8 cellular contexts compared by ENCODE assay signal in genomic region chr1:20485527-20486456, GRCh38. TPM values are rescaled to one million over a fixed set of nuclear protein-coding genes. Genes with fewer than 3 reads are reported as not detected.
DNase-seq lines count a peak whose midpoint lies in the region; ATAC-seq and TF ChIP-seq lines count a peak whose summit lies in the region.

Gene CAMK2N1 (minus strand): TSS chr1:20486210. CDS start chr1:20485379, 831 bp downstream.

- H3K9me3 Mint-ChIP-seq in HFFc6 (no peaks in the 10 kb centered on the region), brain (peaks cover 0 to 3% (median 0%) of the 10 kb centered on the region in 5 experiments)

- H3K36me3 Mint-ChIP-seq in HFFc6 (ENCODE audit: low read depth) (peaks cover 13% of the 10 kb centered on the region), brain (peaks cover 6% of the 10 kb centered on the region)

- H3K27me3 ChIP-seq in iPS DF 6.9 (ENCODE audit: control insufficient read depth, insufficient read depth, low read length) = peaks cover 15% of the 10 kb centered on the region

- H3K27ac Mint-ChIP-seq in HFFc6 (peak within 1 kb of the TSS; percentile 84), brain (peak within 1 kb of the TSS; percentile 81 to 100 (median 99))

- H3K36me3 ChIP-seq in iPS DF 6.9 (ENCODE audit: control insufficient read depth, insufficient read depth, low read length) = no peaks in the 10 kb centered on the region

- H3K27me3 Mint-ChIP-seq in HFFc6 (ENCODE audit: insufficient read depth) = peaks cover 4% of the 10 kb centered on the region
- peaks cover 28% of the 10 kb centered on the region for H3K27me3 Mint-ChIP-seq in brain

- H3K4me1 ChIP-seq in iPS DF 6.9 (ENCODE audit: control insufficient read depth, insufficient read depth, low read length) = peaks cover 2% of the 10 kb centered on the region

- CTCF ChIA-PET in AG04449 (lab: Yijun Ruan, JAX) = interaction anchor here (1.1 to 11.5 kb wide), 7 partner anchors 8 to 568 kb away, joined by 3 to 202 read pairs (median 13); no protein-coding TSS in a partner anchor

- no peak within 1 kb of the TSS for H3K27ac ChIP-seq in iPS DF 6.9 (ENCODE audit: low read length)

- H3K4me3 ChIP-seq in AG04449 (ENCODE audit: low read depth, low read length) = peak within 1 kb of the TSS; percentile 70
- peak within 1 kb of the TSS; percentile 80 for H3K4me3 ChIP-seq in iPS DF 6.9 (ENCODE audit: low read length)

- H3K4me3 Mint-ChIP-seq in HFFc6 (peak within 1 kb of the TSS; percentile 97), brain (peak within 1 kb of the TSS; percentile 96 to 99 (median 98))

- POLR2A ChIA-PET in AG04449 (lab: Yijun Ruan, JAX) = interaction anchor here (0.6 to 1.2 kb wide), 2 partner anchors 9 to 117 kb away, joined by 3 to 9 read pairs; no protein-coding TSS in a partner anchor

- WGBS in iPS DF 6.9 (ENCODE audit: insufficient coverage, insufficient read length) = 100% methylated on average over 2 of the region's 104 CpGs

- ATAC-seq in HG02938 (IDR thresholded peaks at IDR 0.05; ENCODE audit: unreplicated experiment) (no peak), GM21723 (IDR thresholded peaks at IDR 0.05; ENCODE audit: unreplicated experiment) (no peak)

- no peaks in the 10 kb centered on the region for H3K9me3 ChIP-seq in iPS DF 6.9 (ENCODE audit: control insufficient read depth, insufficient read depth, low read length)

- TF ChIP-seq CTCF in AG04449 (IDR thresholded peaks at IDR 0.05; ENCODE audit: insufficient read depth, low read length, missing control alignments) = no peak
- no peak for TF ChIP-seq CTCF in HFFc6 (IDR thresholded peaks at IDR 0.05)
- TF ChIP-seq CTCF in brain (conservative IDR thresholded peaks at IDR 0.05) = no peak

- DNase-seq in AG04449 (ENCODE audit: low read depth, low spot score) (no peak), HFFc6 (peak; percentile 52), T-helper 9 cell (peak; percentile 47), iPS DF 6.9 (ENCODE audit: low read depth, low spot score) (no peak), putamen (ENCODE audit: low spot score) (peak; percentile 91)

- peaks cover 32% of the 10 kb centered on the region for H3K4me1 Mint-ChIP-seq in HFFc6 (ENCODE audit: low read depth)
- peaks cover 36% of the 10 kb centered on the region for H3K4me1 Mint-ChIP-seq in brain

RNA-seq across cellular contexts. Expression of gene CAMK2N1, which starts in this region (rescaled TPM):
- 10 to 100 TPM; 40.3 to 57.8 (median 42.6) TPM for total RNA-seq in HFFc6 (2021; fragmentation: NEBNext Ultra II Directional; extraction: Animal tissue kit (Norgen Biotek cat#: 25700))
- polyA plus RNA-seq in brain (ENCODE audit: insufficient read depth, low read depth, low replicate concordance) = 171 TPM

Comparison
In these comparisons a context has a peak if more than half of its experiments do, and no peak if none do; other contexts are left out.
1. DNase-seq: peak in HFFc6 (single experiment), T-helper 9 cell (single experiment) and putamen (single experiment); none in AG04449 (single experiment) and iPS DF 6.9 (single experiment).